ENCODE assay signal across 13 cellular contexts in genomic region chr13:84563611-84564010, GRCh38.
"Had no signal": no experiment of that assay in that cellular context is flagged by ENCODE, and none has a peak within 500 bp of the region (broad histone marks: within the 10 kb centered on the region; RNA-seq: fewer than 3 reads in every experiment).

No MANE protein-coding gene starts in this region.

- H3K27me3 ChIP-seq: brain microvascular endothelial cell, foreskin keratinocyte, thyroid gland, uterus had no signal

- H3K36me3 ChIP-seq: brain microvascular endothelial cell, thyroid gland, uterus had no signal

- DNase-seq: activated naive CD4-positive, alpha-beta T cell; activated naive CD8-positive, alpha-beta T cell treated with anti-CD3 and anti-CD28 coated beads, Interleukin-2, amount 10 ng/mL, durations not matched to agents 7 days and 5 days; activated T-cell treated with anti-CD3 and anti-CD28 coated beads for 4 hours; brain microvascular endothelial cell; effector memory CD4-positive, alpha-beta T cell; foreskin keratinocyte; kidney glomerular epithelial cell; posterior cingulate gyrus; thyroid gland; uterus had no signal

- H3K4me3 ChIP-seq: thyroid gland, uterus had no signal

- ATAC-seq: activated CD4-positive, CD25-positive, alpha-beta regulatory T cell treated with anti-CD3 and anti-CD28 coated beads, Interleukin-2, amount 50 U/mL, for 24 hours; foreskin keratinocyte; natural killer cell treated with Interleukin-12 subunit alpha and Interleukin-12 subunit beta and Interleukin-15 and Interleukin-18, amount 100 ng/mL, for 72 hours; stimulated activated memory B cell treated with anti-CD40 and anti-IgM and Interleukin-4, amounts not matched to agents 10 μg/mL and 1 μg/mL and 100 μg/mL, for 72 hours had no signal

- H3K9me3 ChIP-seq: thyroid gland, uterus had no signal

- H3K4me1 ChIP-seq: foreskin keratinocyte, thyroid gland, uterus had no signal

- H3K27ac ChIP-seq: brain microvascular endothelial cell, foreskin keratinocyte, thyroid gland, uterus had no signal
